In genomic region chr1:206582537-206583460, GRCh38 we compare ENCODE assay signal across 1 cellular context.
TF ChIP-seq lines count a peak whose summit lies in the region.

No MANE protein-coding gene starts in this region.

TF ChIP-seq in H1, 55 proteins besides CTCF, POLR2A, EP300 and RAD21:
- TF ChIP-seq BRCA1 (IDR thresholded peaks at IDR 0.05; ENCODE audit: low read depth, low read length) (no peak), ATF2 (IDR thresholded peaks at IDR 0.05; ENCODE audit: low read length) (no peak), ZNF274 (IDR thresholded peaks at IDR 0.05; ENCODE audit: borderline replicate concordance, extremely low read depth, low read length) (no peak), KDM1A (IDR thresholded peaks at IDR 0.05; ENCODE audit: borderline replicate concordance, low read length) (peak; percentile 92), EZH2 (IDR thresholded peaks at IDR 0.05; ENCODE audit: low read depth, low read length, severe bottlenecking) (no peak), CREB1 (IDR thresholded peaks at IDR 0.05) (no peak), JUND (IDR thresholded peaks at IDR 0.05; ENCODE audit: low read length) (no peak), NANOG (IDR thresholded peaks at IDR 0.05; ENCODE audit: insufficient read depth, low read depth, low read length, poor library complexity, severe bottlenecking) (no peak), FOSL1 (IDR thresholded peaks at IDR 0.05; ENCODE audit: insufficient read depth, low read depth, low read length) (no peak), SIN3A (conservative IDR thresholded peaks at IDR 0.05 in 1 of 2, IDR thresholded peaks at IDR 0.05 in 1 of 2; ENCODE audit: low read depth in 1 of 2, low read length in 2 of 2) (no peak), POU5F1 (IDR thresholded peaks at IDR 0.05; ENCODE audit: low read depth, low read length) (no peak), GTF2F1 (IDR thresholded peaks at IDR 0.05; ENCODE audit: borderline replicate concordance, low read depth, low read length) (no peak), SRF (IDR thresholded peaks at IDR 0.05; ENCODE audit: low read depth, low read length) (no peak), HDAC2 (IDR thresholded peaks at IDR 0.05; ENCODE audit: borderline replicate concordance in 1 of 2, low read depth in 2 of 2, low read length in 2 of 2) (0 out of 4 replicates have a peak, but pooled peaks of 1 of the 2 experiments have one; percentile 28), RXRA (IDR thresholded peaks at IDR 0.05; ENCODE audit: insufficient read depth, low read depth, low read length) (no peak), BCL11A (IDR thresholded peaks at IDR 0.05; ENCODE audit: low read depth in 2 of 2, low read length in 2 of 2) (no peak)
